In the genomic region with DNA sequence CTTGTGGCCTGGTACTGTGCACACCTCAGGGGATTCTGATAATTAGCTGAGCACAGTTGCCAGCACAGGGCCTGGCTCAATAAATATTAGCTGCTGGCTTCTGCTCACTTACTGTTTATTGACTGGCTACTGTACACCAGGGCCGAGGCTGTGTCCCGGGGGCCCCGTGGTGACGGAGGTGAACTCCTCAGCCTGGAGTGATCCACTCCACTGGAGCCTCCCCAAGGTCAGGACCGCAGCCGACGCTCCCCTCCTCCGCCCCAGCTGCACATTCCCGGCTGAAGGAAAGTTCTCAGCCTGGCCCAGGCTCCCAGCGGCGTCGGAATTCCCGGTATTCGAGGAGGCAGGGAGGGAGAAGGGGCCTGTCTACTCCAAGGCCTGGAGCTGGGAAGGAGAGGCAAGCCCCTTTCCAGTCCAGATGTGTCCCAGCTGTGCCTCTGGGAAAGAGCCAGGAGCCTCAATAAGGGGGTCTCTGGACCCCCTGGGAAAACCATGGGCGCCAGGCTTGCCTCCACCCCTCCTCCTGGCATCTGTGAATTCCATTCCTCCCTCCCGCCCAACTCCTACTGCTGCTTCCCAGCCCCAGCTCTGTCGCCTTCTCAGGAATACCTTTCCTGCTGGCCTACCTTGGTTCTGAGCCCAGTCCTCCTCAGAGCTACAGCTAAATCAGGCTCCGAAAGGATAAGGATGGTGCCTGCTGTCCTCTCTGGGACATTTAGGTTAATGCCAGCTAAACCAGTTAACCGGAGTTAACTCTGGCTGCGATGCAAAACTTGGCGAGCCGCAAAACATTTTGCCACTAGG, we compare ENCODE assay signal across 1 cellular context.
TF ChIP-seq lines count a peak whose summit lies in the region.

No MANE protein-coding gene starts in this region.

TF ChIP-seq in HepG2, 621 proteins besides CTCF, POLR2A, EP300 and RAD21 (continued from another document and continues in another):
- TF ChIP-seq, protein P1, sequence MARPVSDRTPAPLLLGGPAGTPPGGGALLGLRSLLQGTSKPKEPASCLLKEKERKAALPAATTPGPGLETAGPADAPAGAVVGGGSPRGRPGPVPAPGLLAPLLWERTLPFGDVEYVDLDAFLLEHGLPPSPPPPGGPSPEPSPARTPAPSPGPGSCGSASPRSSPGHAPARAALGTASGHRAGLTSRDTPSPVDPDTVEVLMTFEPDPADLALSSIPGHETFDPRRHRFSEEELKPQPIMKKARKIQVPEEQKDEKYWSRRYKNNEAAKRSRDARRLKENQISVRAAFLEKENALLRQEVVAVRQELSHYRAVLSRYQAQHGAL (CRISPR knock-in tag; IDR thresholded peaks at IDR 0.05; ENCODE audit: not compliant biosample characterization): no peak
- TF ChIP-seq PTBP1 (IDR thresholded peaks at IDR 0.05; ENCODE audit: low read depth, low read length, poor library complexity, severe bottlenecking): no peak
- 0 out of 2 replicates have a peak, but pooled peaks have one; percentile 22 for TF ChIP-seq PITX1 (CRISPR knock-in tag; IDR thresholded peaks at IDR 0.05)
- no peak for TF ChIP-seq ZNF644 (CRISPR knock-in tag; IDR thresholded peaks at IDR 0.05; ENCODE audit: low read depth)
- TF ChIP-seq ETV6 (CRISPR knock-in tag; conservative IDR thresholded peaks at IDR 0.05): no peak
- TF ChIP-seq ZNF839 (CRISPR knock-in tag; IDR thresholded peaks at IDR 0.05; ENCODE audit: borderline replicate concordance): no peak
- no peak for TF ChIP-seq ZNF33B (CRISPR knock-in tag; IDR thresholded peaks at IDR 0.05)
- TF ChIP-seq, protein P2, sequence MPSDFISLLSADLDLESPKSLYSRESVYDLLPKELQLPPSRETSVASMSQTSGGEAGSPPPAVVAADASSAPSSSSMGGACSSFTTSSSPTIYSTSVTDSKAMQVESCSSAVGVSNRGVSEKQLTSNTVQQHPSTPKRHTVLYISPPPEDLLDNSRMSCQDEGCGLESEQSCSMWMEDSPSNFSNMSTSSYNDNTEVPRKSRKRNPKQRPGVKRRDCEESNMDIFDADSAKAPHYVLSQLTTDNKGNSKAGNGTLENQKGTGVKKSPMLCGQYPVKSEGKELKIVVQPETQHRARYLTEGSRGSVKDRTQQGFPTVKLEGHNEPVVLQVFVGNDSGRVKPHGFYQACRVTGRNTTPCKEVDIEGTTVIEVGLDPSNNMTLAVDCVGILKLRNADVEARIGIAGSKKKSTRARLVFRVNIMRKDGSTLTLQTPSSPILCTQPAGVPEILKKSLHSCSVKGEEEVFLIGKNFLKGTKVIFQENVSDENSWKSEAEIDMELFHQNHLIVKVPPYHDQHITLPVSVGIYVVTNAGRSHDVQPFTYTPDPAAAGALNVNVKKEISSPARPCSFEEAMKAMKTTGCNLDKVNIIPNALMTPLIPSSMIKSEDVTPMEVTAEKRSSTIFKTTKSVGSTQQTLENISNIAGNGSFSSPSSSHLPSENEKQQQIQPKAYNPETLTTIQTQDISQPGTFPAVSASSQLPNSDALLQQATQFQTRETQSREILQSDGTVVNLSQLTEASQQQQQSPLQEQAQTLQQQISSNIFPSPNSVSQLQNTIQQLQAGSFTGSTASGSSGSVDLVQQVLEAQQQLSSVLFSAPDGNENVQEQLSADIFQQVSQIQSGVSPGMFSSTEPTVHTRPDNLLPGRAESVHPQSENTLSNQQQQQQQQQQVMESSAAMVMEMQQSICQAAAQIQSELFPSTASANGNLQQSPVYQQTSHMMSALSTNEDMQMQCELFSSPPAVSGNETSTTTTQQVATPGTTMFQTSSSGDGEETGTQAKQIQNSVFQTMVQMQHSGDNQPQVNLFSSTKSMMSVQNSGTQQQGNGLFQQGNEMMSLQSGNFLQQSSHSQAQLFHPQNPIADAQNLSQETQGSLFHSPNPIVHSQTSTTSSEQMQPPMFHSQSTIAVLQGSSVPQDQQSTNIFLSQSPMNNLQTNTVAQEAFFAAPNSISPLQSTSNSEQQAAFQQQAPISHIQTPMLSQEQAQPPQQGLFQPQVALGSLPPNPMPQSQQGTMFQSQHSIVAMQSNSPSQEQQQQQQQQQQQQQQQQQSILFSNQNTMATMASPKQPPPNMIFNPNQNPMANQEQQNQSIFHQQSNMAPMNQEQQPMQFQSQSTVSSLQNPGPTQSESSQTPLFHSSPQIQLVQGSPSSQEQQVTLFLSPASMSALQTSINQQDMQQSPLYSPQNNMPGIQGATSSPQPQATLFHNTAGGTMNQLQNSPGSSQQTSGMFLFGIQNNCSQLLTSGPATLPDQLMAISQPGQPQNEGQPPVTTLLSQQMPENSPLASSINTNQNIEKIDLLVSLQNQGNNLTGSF (CRISPR knock-in tag; IDR thresholded peaks at IDR 0.05): no peak
- no peak for TF ChIP-seq ZNF549 (CRISPR knock-in tag; IDR thresholded peaks at IDR 0.05)
- no peak for TF ChIP-seq ZFP41 (CRISPR knock-in tag; IDR thresholded peaks at IDR 0.05; ENCODE audit: borderline replicate concordance)
- no peak for TF ChIP-seq DPF2 (CRISPR knock-in tag; IDR thresholded peaks at IDR 0.05; ENCODE audit: borderline replicate concordance, low read depth)
- TF ChIP-seq DNMT3B (CRISPR knock-in tag; conservative IDR thresholded peaks at IDR 0.05): no peak
- no peak for TF ChIP-seq ZNF703 (CRISPR knock-in tag; IDR thresholded peaks at IDR 0.05; ENCODE audit: borderline replicate concordance)
- no peak for TF ChIP-seq SOX13 (IDR thresholded peaks at IDR 0.05)
- no peak; a peak in 1 of 4 replicates for TF ChIP-seq SOX13 (CRISPR knock-in tag; conservative IDR thresholded peaks at IDR 0.05 in 1 of 2, IDR thresholded peaks at IDR 0.05 in 1 of 2)
- no peak for TF ChIP-seq ZNF816 (CRISPR knock-in tag; IDR thresholded peaks at IDR 0.05; ENCODE audit: borderline replicate concordance)
- TF ChIP-seq, protein P3, sequence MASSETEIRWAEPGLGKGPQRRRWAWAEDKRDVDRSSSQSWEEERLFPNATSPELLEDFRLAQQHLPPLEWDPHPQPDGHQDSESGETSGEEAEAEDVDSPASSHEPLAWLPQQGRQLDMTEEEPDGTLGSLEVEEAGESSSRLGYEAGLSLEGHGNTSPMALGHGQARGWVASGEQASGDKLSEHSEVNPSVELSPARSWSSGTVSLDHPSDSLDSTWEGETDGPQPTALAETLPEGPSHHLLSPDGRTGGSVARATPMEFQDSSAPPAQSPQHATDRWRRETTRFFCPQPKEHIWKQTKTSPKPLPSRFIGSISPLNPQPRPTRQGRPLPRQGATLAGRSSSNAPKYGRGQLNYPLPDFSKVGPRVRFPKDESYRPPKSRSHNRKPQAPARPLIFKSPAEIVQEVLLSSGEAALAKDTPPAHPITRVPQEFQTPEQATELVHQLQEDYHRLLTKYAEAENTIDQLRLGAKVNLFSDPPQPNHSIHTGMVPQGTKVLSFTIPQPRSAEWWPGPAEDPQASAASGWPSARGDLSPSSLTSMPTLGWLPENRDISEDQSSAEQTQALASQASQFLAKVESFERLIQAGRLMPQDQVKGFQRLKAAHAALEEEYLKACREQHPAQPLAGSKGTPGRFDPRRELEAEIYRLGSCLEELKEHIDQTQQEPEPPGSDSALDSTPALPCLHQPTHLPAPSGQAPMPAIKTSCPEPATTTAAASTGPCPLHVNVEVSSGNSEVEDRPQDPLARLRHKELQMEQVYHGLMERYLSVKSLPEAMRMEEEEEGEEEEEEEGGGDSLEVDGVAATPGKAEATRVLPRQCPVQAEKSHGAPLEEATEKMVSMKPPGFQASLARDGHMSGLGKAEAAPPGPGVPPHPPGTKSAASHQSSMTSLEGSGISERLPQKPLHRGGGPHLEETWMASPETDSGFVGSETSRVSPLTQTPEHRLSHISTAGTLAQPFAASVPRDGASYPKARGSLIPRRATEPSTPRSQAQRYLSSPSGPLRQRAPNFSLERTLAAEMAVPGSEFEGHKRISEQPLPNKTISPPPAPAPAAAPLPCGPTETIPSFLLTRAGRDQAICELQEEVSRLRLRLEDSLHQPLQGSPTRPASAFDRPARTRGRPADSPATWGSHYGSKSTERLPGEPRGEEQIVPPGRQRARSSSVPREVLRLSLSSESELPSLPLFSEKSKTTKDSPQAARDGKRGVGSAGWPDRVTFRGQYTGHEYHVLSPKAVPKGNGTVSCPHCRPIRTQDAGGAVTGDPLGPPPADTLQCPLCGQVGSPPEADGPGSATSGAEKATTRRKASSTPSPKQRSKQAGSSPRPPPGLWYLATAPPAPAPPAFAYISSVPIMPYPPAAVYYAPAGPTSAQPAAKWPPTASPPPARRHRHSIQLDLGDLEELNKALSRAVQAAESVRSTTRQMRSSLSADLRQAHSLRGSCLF (CRISPR knock-in tag; IDR thresholded peaks at IDR 0.05; ENCODE audit: borderline replicate concordance): no peak
- no peak for TF ChIP-seq FLYWCH1 (CRISPR knock-in tag; IDR thresholded peaks at IDR 0.05)
- no peak for TF ChIP-seq CENPX (CRISPR knock-in tag; IDR thresholded peaks at IDR 0.05)
- no peak for TF ChIP-seq SMARCC2 (IDR thresholded peaks at IDR 0.05)
- TF ChIP-seq HNF4A (CRISPR knock-in tag; IDR thresholded peaks at IDR 0.05): no peak
- no peak for TF ChIP-seq SOX5 (CRISPR knock-in tag; IDR thresholded peaks at IDR 0.05; ENCODE audit: borderline replicate concordance)
- TF ChIP-seq FOXP1 (IDR thresholded peaks at IDR 0.05): no peak
- TF ChIP-seq FOXP1 (CRISPR knock-in tag; IDR thresholded peaks at IDR 0.05): 0 out of 2 replicates have a peak, but pooled peaks have one; percentile 7
- TF ChIP-seq, protein P4, sequence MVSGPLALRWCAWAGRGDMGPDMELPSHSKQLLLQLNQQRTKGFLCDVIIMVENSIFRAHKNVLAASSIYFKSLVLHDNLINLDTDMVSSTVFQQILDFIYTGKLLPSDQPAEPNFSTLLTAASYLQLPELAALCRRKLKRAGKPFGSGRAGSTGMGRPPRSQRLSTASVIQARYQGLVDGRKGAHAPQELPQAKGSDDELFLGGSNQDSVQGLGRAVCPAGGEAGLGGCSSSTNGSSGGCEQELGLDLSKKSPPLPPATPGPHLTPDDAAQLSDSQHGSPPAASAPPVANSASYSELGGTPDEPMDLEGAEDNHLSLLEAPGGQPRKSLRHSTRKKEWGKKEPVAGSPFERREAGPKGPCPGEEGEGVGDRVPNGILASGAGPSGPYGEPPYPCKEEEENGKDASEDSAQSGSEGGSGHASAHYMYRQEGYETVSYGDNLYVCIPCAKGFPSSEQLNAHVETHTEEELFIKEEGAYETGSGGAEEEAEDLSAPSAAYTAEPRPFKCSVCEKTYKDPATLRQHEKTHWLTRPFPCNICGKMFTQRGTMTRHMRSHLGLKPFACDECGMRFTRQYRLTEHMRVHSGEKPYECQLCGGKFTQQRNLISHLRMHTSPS (CRISPR knock-in tag; IDR thresholded peaks at IDR 0.05; ENCODE audit: low read depth): no peak
- TF ChIP-seq HNRNPH1 (optimal IDR thresholded peaks at IDR 0.05; ENCODE audit: low read depth, low read length): no peak
- TF ChIP-seq, protein P5, sequence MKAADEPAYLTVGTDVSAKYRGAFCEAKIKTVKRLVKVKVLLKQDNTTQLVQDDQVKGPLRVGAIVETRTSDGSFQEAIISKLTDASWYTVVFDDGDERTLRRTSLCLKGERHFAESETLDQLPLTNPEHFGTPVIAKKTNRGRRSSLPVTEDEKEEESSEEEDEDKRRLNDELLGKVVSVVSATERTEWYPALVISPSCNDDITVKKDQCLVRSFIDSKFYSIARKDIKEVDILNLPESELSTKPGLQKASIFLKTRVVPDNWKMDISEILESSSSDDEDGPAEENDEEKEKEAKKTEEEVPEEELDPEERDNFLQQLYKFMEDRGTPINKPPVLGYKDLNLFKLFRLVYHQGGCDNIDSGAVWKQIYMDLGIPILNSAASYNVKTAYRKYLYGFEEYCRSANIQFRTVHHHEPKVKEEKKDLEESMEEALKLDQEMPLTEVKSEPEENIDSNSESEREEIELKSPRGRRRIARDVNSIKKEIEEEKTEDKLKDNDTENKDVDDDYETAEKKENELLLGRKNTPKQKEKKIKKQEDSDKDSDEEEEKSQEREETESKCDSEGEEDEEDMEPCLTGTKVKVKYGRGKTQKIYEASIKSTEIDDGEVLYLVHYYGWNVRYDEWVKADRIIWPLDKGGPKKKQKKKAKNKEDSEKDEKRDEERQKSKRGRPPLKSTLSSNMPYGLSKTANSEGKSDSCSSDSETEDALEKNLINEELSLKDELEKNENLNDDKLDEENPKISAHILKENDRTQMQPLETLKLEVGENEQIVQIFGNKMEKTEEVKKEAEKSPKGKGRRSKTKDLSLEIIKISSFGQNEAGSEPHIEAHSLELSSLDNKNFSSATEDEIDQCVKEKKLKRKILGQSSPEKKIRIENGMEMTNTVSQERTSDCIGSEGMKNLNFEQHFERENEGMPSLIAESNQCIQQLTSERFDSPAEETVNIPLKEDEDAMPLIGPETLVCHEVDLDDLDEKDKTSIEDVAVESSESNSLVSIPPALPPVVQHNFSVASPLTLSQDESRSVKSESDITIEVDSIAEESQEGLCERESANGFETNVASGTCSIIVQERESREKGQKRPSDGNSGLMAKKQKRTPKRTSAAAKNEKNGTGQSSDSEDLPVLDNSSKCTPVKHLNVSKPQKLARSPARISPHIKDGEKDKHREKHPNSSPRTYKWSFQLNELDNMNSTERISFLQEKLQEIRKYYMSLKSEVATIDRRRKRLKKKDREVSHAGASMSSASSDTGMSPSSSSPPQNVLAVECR (CRISPR knock-in tag; IDR thresholded peaks at IDR 0.05; ENCODE audit: borderline replicate concordance): peak; percentile 66; the same call in 1 of the 2 replicates
- TF ChIP-seq, protein P6, sequence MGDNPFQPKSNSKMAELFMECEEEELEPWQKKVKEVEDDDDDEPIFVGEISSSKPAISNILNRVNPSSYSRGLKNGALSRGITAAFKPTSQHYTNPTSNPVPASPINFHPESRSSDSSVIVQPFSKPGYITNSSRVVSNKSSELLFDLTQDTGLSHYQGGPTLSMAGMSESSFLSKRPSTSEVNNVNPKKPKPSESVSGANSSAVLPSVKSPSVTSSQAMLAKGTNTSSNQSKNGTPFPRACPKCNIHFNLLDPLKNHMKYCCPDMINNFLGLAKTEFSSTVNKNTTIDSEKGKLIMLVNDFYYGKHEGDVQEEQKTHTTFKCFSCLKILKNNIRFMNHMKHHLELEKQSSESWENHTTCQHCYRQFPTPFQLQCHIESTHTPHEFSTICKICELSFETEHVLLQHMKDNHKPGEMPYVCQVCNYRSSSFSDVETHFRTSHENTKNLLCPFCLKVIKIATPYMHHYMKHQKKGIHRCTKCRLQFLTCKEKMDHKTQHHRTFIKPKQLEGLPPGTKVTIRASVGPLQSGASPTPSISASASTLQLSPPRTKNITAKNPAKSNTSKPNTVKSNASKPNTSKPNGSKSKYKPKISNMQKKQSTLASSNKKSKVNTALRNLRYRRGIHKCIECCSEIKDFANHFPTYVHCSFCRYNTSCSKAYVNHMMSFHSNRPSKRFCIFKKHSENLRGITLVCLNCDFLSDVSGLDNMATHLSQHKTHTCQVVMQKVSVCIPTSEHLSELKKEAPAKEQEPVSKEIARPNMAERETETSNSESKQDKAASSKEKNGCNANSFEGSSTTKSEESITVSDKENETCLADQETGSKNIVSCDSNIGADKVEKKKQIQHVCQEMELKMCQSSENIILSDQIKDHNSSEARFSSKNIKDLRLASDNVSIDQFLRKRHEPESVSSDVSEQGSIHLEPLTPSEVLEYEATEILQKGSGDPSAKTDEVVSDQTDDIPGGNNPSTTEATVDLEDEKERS (CRISPR knock-in tag; IDR thresholded peaks at IDR 0.05): peak; percentile 75; the same call in 1 of the 2 replicates
